In the genomic region with DNA sequence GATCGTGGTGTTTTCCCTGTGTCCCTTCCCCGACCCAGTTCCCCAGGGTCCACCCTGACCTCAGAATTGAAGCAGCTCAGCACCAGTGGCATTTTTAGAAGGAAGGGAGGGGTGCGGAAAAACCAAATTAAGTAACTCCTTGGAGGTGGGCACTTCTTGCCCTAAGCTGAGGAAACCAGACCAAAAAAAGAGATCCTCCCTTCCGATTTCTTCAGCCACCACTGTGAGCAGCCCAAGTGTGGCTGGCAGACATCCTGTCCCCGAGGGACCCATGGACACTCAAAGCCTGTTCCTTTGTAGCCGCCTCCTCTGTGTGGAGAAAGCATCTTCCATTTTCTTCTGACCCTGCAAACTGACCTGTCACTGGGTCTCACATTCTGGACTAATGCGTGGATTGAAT, we compare ENCODE assay signal across 19 cellular contexts. TPM values are rescaled to one million over a fixed set of nuclear protein-coding genes. Genes with fewer than 3 reads are reported as not detected.
DNase-seq lines count a peak whose midpoint lies in the region; ATAC-seq and TF ChIP-seq lines count a peak whose summit lies in the region.
"Had no signal": no experiment of that assay in that cellular context is flagged by ENCODE, and none has a peak within 500 bp of the region (broad histone marks: within the 10 kb centered on the region; RNA-seq: fewer than 3 reads in every experiment).

No MANE protein-coding gene starts in this region.

- WGBS in heart right ventricle, 2 donors: 51 to 64% methylated on average over 7 of the region's 7 CpGs
- WGBS in prostate gland: 74% methylated on average over 7 of the region's 7 CpGs

- peak overlapping the region in 9 of 10 donors; percentile 24 to 72 (median 63) for H3K27ac ChIP-seq in heart right ventricle
- peak overlapping the region; percentile 21 to 50 for H3K27ac ChIP-seq in prostate gland
- H3K27ac ChIP-seq: SJSA1 had no signal

- H3K9me3 ChIP-seq in heart right ventricle: no peaks in the 10 kb centered on the region
- no peaks in the 10 kb centered on the region for H3K9me3 ChIP-seq in prostate gland
- H3K9me3 ChIP-seq: A549, SJSA1 had no signal

- no peak overlapping the region for H3K4me3 ChIP-seq in heart right ventricle
- no peak overlapping the region for H3K4me3 ChIP-seq in prostate gland
- H3K4me3 ChIP-seq: A549, dorsolateral prefrontal cortex, SJSA1, skin epidermis had no signal

- intact Hi-C loops in Right ventricle myocardium superior (cut with DNase I): no loop called here
- intact Hi-C loops in cardiac septum (cut with DNase I): no loop called here
- intact Hi-C loops in heart right ventricle (cut with DNase I): no loop called here
- intact Hi-C loops in prostate gland (cut with DNase I): no loop called here

- peak; percentile 62 for DNase-seq in Right ventricle myocardium superior
- DNase-seq in cardiac septum (ENCODE audit: low spot score): no peak
- no peak for DNase-seq in heart right ventricle
- no peak for DNase-seq in prostate gland (ENCODE audit: low spot score)
- DNase-seq in GM10248 (ENCODE audit: extremely low spot score): no peak
- DNase-seq: activated CD8-positive, alpha-beta T cell treated with anti-CD3 and anti-CD28 coated beads, Interleukin-2, amount 10 ng/mL, durations not matched to agents 7 days and 5 days; dorsolateral prefrontal cortex; HCEC 1CT; MV-4-11; NCI-H2171 treated with DMSO at 0.1 percent for 48 hours; stimulated activated naive CD4-positive, alpha-beta T cell had no signal

- CTCF ChIA-PET in GM10248 (lab: Yijun Ruan, JAX): interaction anchor here (0.7 kb wide), 1 partner anchor 9 kb away, joined by 3 read pairs; no protein-coding TSS in a partner anchor

- peaks cover 34 to 78% (median 62%) of the 10 kb centered on the region in 9 donors for H3K4me1 ChIP-seq in heart right ventricle
- peaks cover 6% of the 10 kb centered on the region for H3K4me1 ChIP-seq in prostate gland (replicated peaks)

- ATAC-seq in Right ventricle myocardium superior (ENCODE audit: poor library complexity): peak; percentile 18
- peak; percentile 13 to 70 (median 38) for ATAC-seq in heart right ventricle
- ATAC-seq in GM19463 (IDR thresholded peaks at IDR 0.05; ENCODE audit: unreplicated experiment): no peak
- ATAC-seq in GM18870 (IDR thresholded peaks at IDR 0.05; ENCODE audit: unreplicated experiment): no peak
- ATAC-seq in HG02759 (IDR thresholded peaks at IDR 0.05; ENCODE audit: unreplicated experiment): no peak
- ATAC-seq: activated CD8-positive, alpha-beta T cell treated with anti-CD3 and anti-CD28 coated beads, Interleukin-2, amount 10 ng/mL, durations not matched to agents 7 days and 5 days had no signal

- TF ChIP-seq POLR2A in prostate gland (IDR thresholded peaks at IDR 0.05): no peak

- H3K27me3 ChIP-seq in heart right ventricle: no peaks in the 10 kb centered on the region
- H3K27me3 ChIP-seq in prostate gland (replicated peaks; ENCODE audit: insufficient read depth): no peaks in the 10 kb centered on the region
- H3K27me3 ChIP-seq: dorsolateral prefrontal cortex, SJSA1 had no signal

- no peak for TF ChIP-seq CTCF in heart right ventricle (IDR thresholded peaks at IDR 0.05)
- no peak for TF ChIP-seq CTCF in prostate gland (IDR thresholded peaks at IDR 0.05)
- no peak for TF ChIP-seq CTCF in GM10248 (IDR thresholded peaks at IDR 0.05; ENCODE audit: control extremely low read depth, extremely low read depth, low read depth, missing control alignments)

- H3K36me3 ChIP-seq in heart right ventricle (no peaks in the 10 kb centered on the region), prostate gland (no peaks in the 10 kb centered on the region)

- POLR2A ChIA-PET in GM10248 (lab: Yijun Ruan, JAX): no interaction called here

RNA-seq across cellular contexts. Expression of a gene that starts 31.3 kb away (rescaled TPM):
- total RNA-seq in Right ventricle myocardium superior: 9.5 TPM
- total RNA-seq in cardiac septum: 10.9 TPM
- total RNA-seq in heart right ventricle: 10 to 100 TPM in 3 of 10 donors, 1 to 10 TPM in 7; 4.7 to 14.7 (median 7.5) TPM
- polyA plus RNA-seq in heart right ventricle: 1 to 10 TPM; 4.1 to 4.5 TPM
- total RNA-seq in prostate gland: 10 to 100 TPM; 18.6 to 50.2 TPM
- total RNA-seq: activated CD8-positive, alpha-beta T cell treated with anti-CD3 and anti-CD28 coated beads, Interleukin-2, amount 10 ng/mL, durations not matched to agents 7 days and 5 days; activated T-helper 2 cell treated with anti-CD3 and anti-CD28 coated beads, Interferon-gamma antibody, Interleukin-2, Interleukin-4, amounts not matched to agents 10 μg/mL and 5 μg/mL and 100 μg/mL, durations not matched to agents 14 hours and 24 hours and 36 hours had no signal
- polyA plus RNA-seq: IgD-negative memory B cell had no signal

Comparison
In these comparisons a context has a peak if more than half of its experiments do, and no peak if none do; other contexts are left out.
1. ATAC-seq: peak in Right ventricle myocardium superior (single experiment) and heart right ventricle (8 of 8); none in GM19463 (single experiment), GM18870 (single experiment) and HG02759 (single experiment).